In genomic region chr12:121438905-121439304, GRCh38 we compare ENCODE assay signal across 21 cellular contexts. TPM values are rescaled to one million over a fixed set of nuclear protein-coding genes. Genes with fewer than 3 reads are reported as not detected.
DNase-seq lines count a peak whose midpoint lies in the region; ATAC-seq and TF ChIP-seq lines count a peak whose summit lies in the region.
"Had no signal": no experiment of that assay in that cellular context is flagged by ENCODE, and none has a peak within 500 bp of the region (broad histone marks: within the 10 kb centered on the region; RNA-seq: fewer than 3 reads in every experiment).

No MANE protein-coding gene starts in this region.

- POLR2A ChIA-PET in CD8-positive, alpha-beta memory T cell (lab: Charles Lee): no interaction called here

- peak overlapping the region in 1 of 8 donors; percentile 57 for H3K27ac Mint-ChIP-seq in CD8-positive, alpha-beta memory T cell
- H3K27ac Mint-ChIP-seq: CD4-positive, alpha-beta T cell had no signal

- H3K9me3 ChIP-seq in CD8-positive, alpha-beta memory T cell (ENCODE audit: low read length): no peaks in the 10 kb centered on the region
- no peaks in the 10 kb centered on the region for H3K9me3 ChIP-seq in thyroid gland
- H3K9me3 ChIP-seq: SJCRH30 had no signal

- no peaks in the 10 kb centered on the region for H3K27me3 Mint-ChIP-seq in CD8-positive, alpha-beta memory T cell
- H3K27me3 Mint-ChIP-seq: CD4-positive, alpha-beta T cell had no signal

- in situ Hi-C loops in SK-MEL-5 (cut with HindIII; ENCODE audit: low pct_unique_long_range_greater_than_20kb, low sequenced_read_pairs): no loop called here

- H3K27ac ChIP-seq in dorsolateral prefrontal cortex (peak overlapping the region; percentile 49 to 96 (median 87)), thyroid gland (no peak overlapping the region)
- H3K27ac ChIP-seq in CD8-positive, alpha-beta memory T cell (ENCODE audit: low read depth, low read length): no peak overlapping the region
- H3K27ac ChIP-seq: A549, HL-60, SJCRH30 had no signal

- TF ChIP-seq CTCF in dorsolateral prefrontal cortex (IDR thresholded peaks at IDR 0.05 in 54 of 56, conservative IDR thresholded peaks at IDR 0.05 in 2 of 56; ENCODE audit: low read depth in 1 of 56, partially characterized antibody in 56 of 56) (peak in 6 of 56 donors; percentile 8 to 16 (median 10)), thyroid gland (IDR thresholded peaks at IDR 0.05) (no peak)

- WGBS in thyroid gland, 2 donors: 91 to 98% methylated on average over 12 of the region's 12 CpGs

- H3K4me1 ChIP-seq in CD8-positive, alpha-beta memory T cell (ENCODE audit: insufficient read depth, low read length): no peaks in the 10 kb centered on the region
- peaks cover 0 to 6% of the 10 kb centered on the region in 2 donors for H3K4me1 ChIP-seq in thyroid gland
- H3K4me1 ChIP-seq: Caco-2, SJCRH30 had no signal

- ATAC-seq in HG03108 (IDR thresholded peaks at IDR 0.05; ENCODE audit: unreplicated experiment): no peak
- ATAC-seq: A549 had no signal

- intact Hi-C loops in dorsolateral prefrontal cortex (cut with DNase I): no loop called here
- intact Hi-C loops in thyroid gland (cut with DNase I): no loop called here

- TF ChIP-seq POLR2A in thyroid gland (IDR thresholded peaks at IDR 0.05): no peak

- H3K4me1 Mint-ChIP-seq in CD8-positive, alpha-beta memory T cell: peaks cover 2 to 10% (median 8%) of the 10 kb centered on the region in 3 donors

- DNase-seq in SK-MEL-5 (ENCODE audit: low read depth, low spot score) (peak; percentile 44), dorsolateral prefrontal cortex (peak in 3 of 10 donors; percentile 53 to 66 (median 62)), midbrain (lab: John Stamatoyannopoulos, UW) (peak; percentile 54), superior temporal gyrus (ENCODE audit: extremely low spot score) (peak; percentile 86), thyroid gland (no peak)
- no peak for DNase-seq in CD8-positive, alpha-beta memory T cell
- DNase-seq: Caco-2; CD4-positive, alpha-beta T cell; DMS 273 treated with DMSO at 0.1 percent for 48 hours; DMS79 treated with DMSO at 0.1 percent for 48 hours; KBM-7; NCI-H1092; NCI-H1436; NCI-H187 treated with DMSO at 0.1 percent for 48 hours; NCI-H2107; NCI-H446 treated with DMSO at 0.1 percent for 48 hours; OCI-M1; SJCRH30 had no signal

- peaks cover 17 to 86% (median 23%) of the 10 kb centered on the region in 3 donors for H3K36me3 Mint-ChIP-seq in CD8-positive, alpha-beta memory T cell

- H3K9me3 Mint-ChIP-seq in CD8-positive, alpha-beta memory T cell: no peaks in the 10 kb centered on the region
- H3K9me3 Mint-ChIP-seq: CD4-positive, alpha-beta T cell had no signal

- H3K36me3 ChIP-seq in CD8-positive, alpha-beta memory T cell (ENCODE audit: insufficient read depth, low read length): peaks cover 32% of the 10 kb centered on the region
- peaks cover 14 to 25% of the 10 kb centered on the region in 2 donors for H3K36me3 ChIP-seq in thyroid gland

- CTCF ChIA-PET in CD8-positive, alpha-beta memory T cell (lab: Charles Lee): interaction anchor here (1.2 to 1.3 kb wide), 2 partner anchors 104 to 230 kb away, joined by 3 to 4 read pairs; no protein-coding TSS in a partner anchor

- no peaks in the 10 kb centered on the region for H3K27me3 ChIP-seq in dorsolateral prefrontal cortex
- no peaks in the 10 kb centered on the region for H3K27me3 ChIP-seq in CD8-positive, alpha-beta memory T cell (ENCODE audit: insufficient read depth, low read length, poor library complexity, severe bottlenecking)
- no peaks in the 10 kb centered on the region for H3K27me3 ChIP-seq in thyroid gland
- H3K27me3 ChIP-seq: SJCRH30 had no signal

- no peak overlapping the region for H3K4me3 Mint-ChIP-seq in CD8-positive, alpha-beta memory T cell
- H3K4me3 Mint-ChIP-seq: CD4-positive, alpha-beta T cell had no signal

- H3K4me3 ChIP-seq in dorsolateral prefrontal cortex (peak overlapping the region in 16 of 59 donors; percentile 0 to 36 (median 13)), thyroid gland (replicated peaks in 1 of 3) (no peak overlapping the region)
- no peak overlapping the region for H3K4me3 ChIP-seq in CD8-positive, alpha-beta memory T cell (ENCODE audit: low read length)
- H3K4me3 ChIP-seq: A549, SJCRH30 had no signal

RNA-seq across cellular contexts. Expression of gene RNF34, which starts 39.0 kb away (rescaled TPM):
- 52.9 and 62.5 TPM in 2 replicates for total RNA-seq in SK-MEL-5 (2014; rRNA removed; shearing (Covaris generic))
- 25.6 and 28.3 TPM in 2 replicates for polyA plus RNA-seq in SK-MEL-5 (2015; cell fraction: cytosol; rRNA removed)
- polyA plus RNA-seq in SK-MEL-5 (2015; cell fraction: nucleus; rRNA removed): 65.0 and 72.1 TPM in 2 replicates
- total RNA-seq in dorsolateral prefrontal cortex (10 to 100 TPM; 45.5 to 82.8 (median 62.9) TPM), thyroid gland (10 to 100 TPM; 38.7 to 64.0 (median 55.4) TPM)
- total RNA-seq in CD8-positive, alpha-beta memory T cell: 10 to 100 TPM; 85.5 to 90.8 TPM
- polyA plus RNA-seq in CD8-positive, alpha-beta memory T cell: 72.1 TPM

Comparison
In these comparisons a context has a peak if more than half of its experiments do, and no peak if none do; other contexts are left out.
1. DNase-seq: peak in SK-MEL-5 (single experiment), midbrain (single experiment) and superior temporal gyrus (single experiment); none in CD8-positive, alpha-beta memory T cell (0 of 5) and thyroid gland (0 of 2).
2. H3K27ac ChIP-seq: peak in dorsolateral prefrontal cortex (59 of 59); none in CD8-positive, alpha-beta memory T cell (single experiment) and thyroid gland (0 of 3).